In genomic region chr3:99838755-99839154, GRCh38 we compare ENCODE assay signal across 8 cellular contexts.
"Had no signal": no experiment of that assay in that cellular context is flagged by ENCODE, and none has a peak within 500 bp of the region (broad histone marks: within the 10 kb centered on the region; RNA-seq: fewer than 3 reads in every experiment).

No MANE protein-coding gene starts in this region.

- H3K27ac Mint-ChIP-seq: H9, HFFc6 had no signal

- H3K9me3 Mint-ChIP-seq: H9, HFFc6 had no signal

- DNase-seq: GM23248, GOT3, H7, H9, HCEC 1CT, HFFc6 had no signal

- H3K36me3 ChIP-seq: HAP-1 had no signal

- H3K9me3 ChIP-seq: HAP-1 had no signal

- H2AFZ ChIP-seq: GM23248 had no signal

- H3K4me3 Mint-ChIP-seq: H9, HFFc6 had no signal

- ATAC-seq: HCT116 had no signal

- H3K27ac ChIP-seq: GM23248 had no signal

- H3K4me3 ChIP-seq: GM23248, HAP-1 had no signal
